In genomic region chr9:6133346-6134063, GRCh38 we compare ENCODE assay signal across 10 cellular contexts.
DNase-seq lines count a peak whose midpoint lies in the region; ATAC-seq and TF ChIP-seq lines count a peak whose summit lies in the region.
"Had no signal": no experiment of that assay in that cellular context is flagged by ENCODE, and none has a peak within 500 bp of the region (broad histone marks: within the 10 kb centered on the region; RNA-seq: fewer than 3 reads in every experiment).

No MANE protein-coding gene starts in this region.

- H2AFZ ChIP-seq in smooth muscle cell (ENCODE audit: low read depth): no peak overlapping the region

- no peaks in the 10 kb centered on the region for H3K27me3 ChIP-seq in foreskin keratinocyte
- H3K27me3 ChIP-seq in smooth muscle cell (ENCODE audit: low read depth): no peaks in the 10 kb centered on the region
- H3K27me3 ChIP-seq: breast epithelium had no signal

- no peak overlapping the region for H3K9ac ChIP-seq in smooth muscle cell (ENCODE audit: low read depth)

- H3K4me2 ChIP-seq in smooth muscle cell: no peak overlapping the region

- ATAC-seq in GM18517 (IDR thresholded peaks at IDR 0.05; ENCODE audit: unreplicated experiment): peak; percentile 89
- ATAC-seq in GM21723 (IDR thresholded peaks at IDR 0.05; ENCODE audit: unreplicated experiment): peak; percentile 87
- ATAC-seq in foreskin keratinocyte: peak; percentile 66
- no peak for ATAC-seq in HG03520 (IDR thresholded peaks at IDR 0.05; ENCODE audit: unreplicated experiment)

- H3K27ac ChIP-seq in foreskin keratinocyte: peak overlapping the region; percentile 22
- H3K27ac ChIP-seq in smooth muscle cell (ENCODE audit: low read depth): no peak overlapping the region
- H3K27ac ChIP-seq: breast epithelium had no signal

- peak; percentile 61 for DNase-seq in HT-29 (ENCODE audit: low spot score)
- peak; percentile 81 to 85 for DNase-seq in foreskin keratinocyte
- DNase-seq in cerebellum (ENCODE audit: low spot score): no peak
- no peak for DNase-seq in smooth muscle cell (lab: John Stamatoyannopoulos, UW; ENCODE audit: unreplicated experiment)
- DNase-seq in NCI-H1436 treated with DMSO at 0.1 percent for 48 hours (lab: John Stamatoyannopoulos, UW): no peak
- DNase-seq: NCI-H1694 treated with DMSO at 0.1 percent for 48 hours had no signal

- H3K9me3 ChIP-seq in smooth muscle cell (replicated peaks; ENCODE audit: low read depth): no peaks in the 10 kb centered on the region
- H3K9me3 ChIP-seq: breast epithelium had no signal

- no peaks in the 10 kb centered on the region for H3K79me2 ChIP-seq in smooth muscle cell (ENCODE audit: low read depth)

- H3K4me3 ChIP-seq in smooth muscle cell: no peak overlapping the region
- H3K4me3 ChIP-seq: breast epithelium had no signal

- no peaks in the 10 kb centered on the region for H4K20me1 ChIP-seq in smooth muscle cell (ENCODE audit: low read depth)

- no peaks in the 10 kb centered on the region for H3K36me3 ChIP-seq in smooth muscle cell (ENCODE audit: low read depth)
- H3K36me3 ChIP-seq: breast epithelium had no signal

- H3F3A ChIP-seq in smooth muscle cell (ENCODE audit: low read depth): no peaks in the 10 kb centered on the region

- 86% methylated on average over 5 of the region's 5 CpGs for WGBS in smooth muscle cell (ENCODE audit: low lambda C conversion rate)

- no peak for TF ChIP-seq CTCF in foreskin keratinocyte (conservative IDR thresholded peaks at IDR 0.05)
- no peak for TF ChIP-seq CTCF in smooth muscle cell (IDR thresholded peaks at IDR 0.05; ENCODE audit: borderline replicate concordance, insufficient read depth, poor library complexity, severe bottlenecking)

- H3K4me1 ChIP-seq in foreskin keratinocyte: peaks cover 13% of the 10 kb centered on the region
- no peaks in the 10 kb centered on the region for H3K4me1 ChIP-seq in smooth muscle cell (ENCODE audit: low read depth)
- H3K4me1 ChIP-seq: breast epithelium had no signal

Comparison
In these comparisons a context has a peak if more than half of its experiments do, and no peak if none do; other contexts are left out.
1. DNase-seq: peak in HT-29 (single experiment) and foreskin keratinocyte (2 of 2); none in cerebellum (single experiment), smooth muscle cell (single experiment) and NCI-H1436 treated with DMSO at 0.1 percent for 48 hours (single experiment).